ENCODE assay signal across 18 cellular contexts in genomic region chr6:108778421-108779186, GRCh38.
"Had no signal": no experiment of that assay in that cellular context is flagged by ENCODE, and none has a peak within 500 bp of the region (broad histone marks: within the 10 kb centered on the region; RNA-seq: fewer than 3 reads in every experiment).

No MANE protein-coding gene starts in this region.

- H3K4me3 Mint-ChIP-seq: activated T-cell treated with anti-CD3 and anti-CD28 coated beads, Interleukin-2, amount 50 U/mL, for 24 hours; natural killer cell had no signal

- H3K36me3 ChIP-seq: heart right ventricle, right atrium auricular region, tibial nerve, uterus had no signal

- H3K4me1 ChIP-seq: uterus had no signal

- ATAC-seq: esophagus mucosa, heart right ventricle, natural killer cell had no signal

- DNase-seq: activated CD4-positive, alpha-beta T cell treated with anti-CD3 and anti-CD28 coated beads for 4 hours; activated CD4-positive, alpha-beta T cell treated with anti-CD3 and anti-CD28 coated beads, Interleukin-2, amount 50 U/mL, for 4 hours; activated CD8-positive, alpha-beta memory T cell treated with anti-CD3 and anti-CD28 coated beads, Interleukin-2, amount 50 U/mL, for 48 hours; activated gamma-delta T cell; activated naive CD4-positive, alpha-beta T cell treated with anti-CD3 and anti-CD28 coated beads, Interleukin-2, amount 50 U/mL, for 16 hours; activated T-cell treated with anti-CD3 and anti-CD28 coated beads, Interleukin-2, amount 50 U/mL, for 24 hours; amygdala; caudate nucleus; cortex of kidney; foreskin melanocyte; heart right ventricle; natural killer cell; stimulated activated naive CD4-positive, alpha-beta T cell; uterus had no signal

- FAIRE-seq: endothelial cell of umbilical vein had no signal

- H3K27ac ChIP-seq: heart right ventricle, right atrium auricular region, tibial nerve, uterus had no signal

- H3K27me3 ChIP-seq: heart right ventricle, right atrium auricular region, tibial nerve, uterus had no signal

- H3K9me3 ChIP-seq: heart right ventricle, right atrium auricular region, tibial nerve, uterus had no signal

- H3K4me3 ChIP-seq: heart right ventricle, right atrium auricular region, tibial nerve, uterus had no signal

- H3K9me3 Mint-ChIP-seq: activated T-cell treated with anti-CD3 and anti-CD28 coated beads, Interleukin-2, amount 50 U/mL, for 24 hours; natural killer cell had no signal

- H3K27ac Mint-ChIP-seq: activated T-cell treated with anti-CD3 and anti-CD28 coated beads, Interleukin-2, amount 50 U/mL, for 24 hours; natural killer cell had no signal
